ENCODE assay signal across 21 cellular contexts in genomic region chr1:154710091-154710490, GRCh38.
"Had no signal": no experiment of that assay in that cellular context is flagged by ENCODE, and none has a peak within 500 bp of the region (broad histone marks: within the 10 kb centered on the region; RNA-seq: fewer than 3 reads in every experiment).

No MANE protein-coding gene starts in this region.

- H3K27me3 ChIP-seq: SJSA1 had no signal

- H3K9me3 ChIP-seq: MG63, SJSA1 had no signal

- H3K27ac ChIP-seq: SJSA1 had no signal

- DNase-seq: IMR-90, Karpas-422, KG1, MG63, NCI-H1092, NCI-H1105 treated with DMSO at 0.1 percent for 48 hours, NCI-H1417 treated with DMSO at 0.1 percent for 48 hours, NCI-H146, NCI-H1694 treated with DMSO at 0.1 percent for 48 hours, NCI-H1930, NCI-H2081 treated with DMSO at 0.1 percent for 48 hours, NCI-H2227 treated with DMSO at 0.1 percent for 48 hours, NCI-H524, NCI-H526 treated with DMSO at 0.1 percent for 48 hours, NCI-H774, Right ventricle myocardium superior, RPMI8226, SIG-M5 had no signal

- H3K4me3 ChIP-seq: MG63, SJSA1 had no signal

- ATAC-seq: HepG2, SK-N-SH treated with all-trans-retinoic acid at 6 μM for 48 hours had no signal

- H3K4me1 ChIP-seq: SJSA1 had no signal

- H3K36me3 ChIP-seq: MG63, SJSA1 had no signal
